In genomic region chr14:64501326-64502171, GRCh38 we compare ENCODE assay signal across 8 cellular contexts. TPM values are rescaled to one million over a fixed set of nuclear protein-coding genes. Genes with fewer than 3 reads are reported as not detected.
DNase-seq lines count a peak whose midpoint lies in the region; ATAC-seq, FAIRE-seq and TF ChIP-seq lines count a peak whose summit lies in the region.

No MANE protein-coding gene starts in this region.

- H3K4me1 Mint-ChIP-seq in T-helper 17 cell (peaks cover 52% of the 10 kb centered on the region), nephron (peaks cover 37% of the 10 kb centered on the region)

- TF ChIP-seq CTCF in AG09309 (IDR thresholded peaks at IDR 0.05; ENCODE audit: control insufficient read depth, insufficient read depth, low read depth, low read length, missing control alignments) (no peak), epithelial cell of proximal tubule (conservative IDR thresholded peaks at IDR 0.05; ENCODE audit: low read depth, low read length) (peak; percentile 9), nephron (IDR thresholded peaks at IDR 0.05; ENCODE audit: unreplicated experiment in 3 of 3) (no peak)

- no peaks in the 10 kb centered on the region for H3K9me3 Mint-ChIP-seq in nephron

- no peaks in the 10 kb centered on the region for H3K9me3 ChIP-seq in T-helper 17 cell (ENCODE audit: control insufficient read depth, low read length, poor library complexity, severe bottlenecking)

- H3K27ac Mint-ChIP-seq in T-helper 17 cell (peak overlapping the region; percentile 99), nephron (peak overlapping the region; percentile 84 to 99 (median 98))

- H3K4me3 Mint-ChIP-seq in T-helper 17 cell (peak overlapping the region; percentile 99), nephron (peak overlapping the region; percentile 86 to 97 (median 96))

- ATAC-seq in T-helper 17 cell = no peak
- ATAC-seq in HG03378 (IDR thresholded peaks at IDR 0.05; ENCODE audit: unreplicated experiment) = no peak
- no peak for ATAC-seq in HG03354 (IDR thresholded peaks at IDR 0.05; ENCODE audit: poor library complexity, severe bottlenecking, unreplicated experiment)

- peak overlapping the region; percentile 9 for H3K4me3 ChIP-seq in AG09309 (ENCODE audit: control insufficient read depth, low read depth, low read length)
- peak overlapping the region; percentile 68 for H3K4me3 ChIP-seq in epithelial cell of proximal tubule (ENCODE audit: low read depth, low read length)

- DNase-seq in AG09309 (ENCODE audit: low read depth) (peak; percentile 91), H54 (ENCODE audit: insufficient read length, low spot score) (peak; percentile 42), T-helper 17 cell (no peak), epithelial cell of proximal tubule (ENCODE audit: low read depth) (peak; percentile 58), NCI-H1436 (lab: John Stamatoyannopoulos, UW) (no peak)

- peak; percentile 99 for FAIRE-seq in H54 (lab: Jason Lieb, UNC)

- no peak for TF ChIP-seq POLR2A in H54 (IDR thresholded peaks at IDR 0.05; ENCODE audit: low read depth, low read length)

- no peaks in the 10 kb centered on the region for H3K27me3 Mint-ChIP-seq in T-helper 17 cell
- H3K27me3 Mint-ChIP-seq in nephron (ENCODE audit: low read depth) = no peaks in the 10 kb centered on the region

- H3K36me3 Mint-ChIP-seq in T-helper 17 cell (ENCODE audit: low read depth) (peaks cover 8% of the 10 kb centered on the region), nephron (ENCODE audit: low read depth) (peaks cover 5% of the 10 kb centered on the region)

RNA-seq across cellular contexts. Expression of gene ZBTB25, which starts 2.1 kb away (rescaled TPM):
- total RNA-seq in T-helper 17 cell (10 to 100 TPM; 54.8 to 63.1 TPM), epithelial cell of proximal tubule (2.4 and 2.6 TPM in 2 replicates)

RNA-seq across cellular contexts. Expression of gene ZBTB1, which starts 3.0 kb away (rescaled TPM):
- total RNA-seq in T-helper 17 cell = 100 to 1,000 TPM; 109 to 137 TPM
- total RNA-seq in epithelial cell of proximal tubule = 20.8 and 26.7 TPM in 2 replicates

RNA-seq across cellular contexts. Expression of gene AKAP5, which starts 36.2 kb away (rescaled TPM):
- total RNA-seq in T-helper 17 cell (under 1 TPM; 0.12 to 0.16 TPM), epithelial cell of proximal tubule (0.69 and 2.2 TPM in 2 replicates)

RNA-seq across cellular contexts. Expression of gene HSPA2, which starts 39.0 kb away (rescaled TPM):
- 1 to 10 TPM in 1 of 2 donors, under 1 TPM in 1; 0.92 to 2.0 TPM for total RNA-seq in T-helper 17 cell
- 23.9 and 25.6 TPM in 2 replicates for total RNA-seq in epithelial cell of proximal tubule

RNA-seq across cellular contexts. Expression of gene PPP1R36, which starts 48.2 kb away (rescaled TPM):
- total RNA-seq in T-helper 17 cell (not detected), epithelial cell of proximal tubule (0.12 and 1.8 TPM in 2 replicates)

Comparison
In these comparisons a context has a peak if more than half of its experiments do, and no peak if none do; other contexts are left out.
1. DNase-seq: peak in AG09309 (single experiment), H54 (single experiment) and epithelial cell of proximal tubule (single experiment); none in T-helper 17 cell (0 of 3) and NCI-H1436 (single experiment).
2. RNA of gene ZBTB25, which starts 2.1 kb away (total RNA-seq): 54.8 to 63.1 TPM in T-helper 17 cell; 2.4 to 2.6 TPM in epithelial cell of proximal tubule; every median in the first group is over 10 times any median in the second.